26 cellular contexts compared by ENCODE assay signal in genomic region chr14:27927519-27927918, GRCh38.
"Had no signal": no experiment of that assay in that cellular context is flagged by ENCODE, and none has a peak within 500 bp of the region (broad histone marks: within the 10 kb centered on the region; RNA-seq: fewer than 3 reads in every experiment).

No MANE protein-coding gene starts in this region.

- H3K4me1 Mint-ChIP-seq: endodermal cell had no signal

- H3K36me3 ChIP-seq: colonic mucosa, esophagus squamous epithelium, gastrocnemius medialis, heart right ventricle, left lung, lower lobe of right lung had no signal

- H3K27ac ChIP-seq: colonic mucosa, epithelial cell of prostate, esophagus squamous epithelium, gastrocnemius medialis, heart right ventricle, left lung, lower lobe of right lung had no signal

- H3K4me1 ChIP-seq: colonic mucosa, esophagus squamous epithelium, gastrocnemius medialis, heart right ventricle, left lung, lower lobe of right lung had no signal

- H3K9me3 ChIP-seq: colonic mucosa, gastrocnemius medialis had no signal

- H3K9me3 Mint-ChIP-seq: dendritic cell treated with granulocyte-macrophage colony-stimulating factor and Interleukin-4, amounts not matched to agents 40 ng/mL and 50 ng/mL, for 4 days; effector memory CD8-positive, alpha-beta T cell; endodermal cell had no signal

- ATAC-seq: effector memory CD8-positive, alpha-beta T cell; esophagus mucosa; gastrocnemius medialis; heart right ventricle; left cardiac atrium; left lung; left ventricle myocardium superior; lower lobe of right lung had no signal

- H3K4me3 Mint-ChIP-seq: dendritic cell treated with granulocyte-macrophage colony-stimulating factor and Interleukin-4, amounts not matched to agents 40 ng/mL and 50 ng/mL, for 4 days; effector memory CD8-positive, alpha-beta T cell; endodermal cell; mesothelial cell of epicardium had no signal

- H3K27me3 Mint-ChIP-seq: dendritic cell treated with granulocyte-macrophage colony-stimulating factor and Interleukin-4, amounts not matched to agents 40 ng/mL and 50 ng/mL, for 4 days; effector memory CD8-positive, alpha-beta T cell had no signal

- DNase-seq: colonic mucosa; cortex of kidney; effector CD8-positive, alpha-beta T cell; effector memory CD8-positive, alpha-beta T cell; endodermal cell; erythroblast; esophagus squamous epithelium; foreskin fibroblast; foreskin melanocyte; gastrocnemius medialis; glutamatergic neuron; head of caudate nucleus; heart right ventricle; hippocampal formation; left cardiac atrium; left lung; left ventricle myocardium superior; lower lobe of right lung; mesenchymal stem cell had no signal

- H3K27me3 ChIP-seq: colonic mucosa, esophagus squamous epithelium, gastrocnemius medialis, heart right ventricle, left lung had no signal

- H3K4me3 ChIP-seq: colonic mucosa, esophagus squamous epithelium, gastrocnemius medialis, heart right ventricle, left lung, lower lobe of right lung had no signal

- FAIRE-seq: endometrium, islet of Langerhans, keratinocyte had no signal

- H3K27ac Mint-ChIP-seq: dendritic cell treated with granulocyte-macrophage colony-stimulating factor and Interleukin-4, amounts not matched to agents 40 ng/mL and 50 ng/mL, for 4 days; effector memory CD8-positive, alpha-beta T cell; endodermal cell; mesothelial cell of epicardium had no signal
